Comparison of ENCODE assay signal across 32 cellular contexts in genomic region chr9:108865037-108865436, GRCh38. TPM values are rescaled to one million over a fixed set of nuclear protein-coding genes. Genes with fewer than 3 reads are reported as not detected.
"Had no signal": no experiment of that assay in that cellular context is flagged by ENCODE, and none has a peak within 500 bp of the region (broad histone marks: within the 10 kb centered on the region; RNA-seq: fewer than 3 reads in every experiment).

No MANE protein-coding gene starts in this region.

- H3K27ac Mint-ChIP-seq: activated B cell treated with CpG ODN at 0.5 μM for 24 hours; activated CD4-positive, alpha-beta T cell treated with anti-CD3 and anti-CD28 coated beads for 36 hours; activated naive CD8-positive, alpha-beta T cell treated with anti-CD3 and anti-CD28 coated beads for 36 hours; dendritic cell treated with granulocyte-macrophage colony-stimulating factor and Interleukin-4, amounts not matched to agents 40 ng/mL and 50 ng/mL, for 4 days; natural killer cell treated with Interleukin-12 subunit alpha and Interleukin-12 subunit beta and Interleukin-15 and Interleukin-18, amount 100 ng/mL, for 72 hours; stimulated activated memory B cell treated with anti-CD40 and anti-IgM and Interleukin-4, amounts not matched to agents 10 μg/mL and 1 μg/mL and 100 μg/mL, for 72 hours; T-helper 1 cell treated with Interleukin-12 subunit alpha and Interleukin-12 subunit beta and Interleukin-4 antibody, amounts not matched to agents 30 μg/mL and 1 μg/mL, for 36 hours had no signal

- H3K4me1 Mint-ChIP-seq: activated B cell treated with CpG ODN at 0.5 μM for 24 hours; activated CD4-positive, alpha-beta T cell treated with anti-CD3 and anti-CD28 coated beads for 36 hours; activated naive CD8-positive, alpha-beta T cell treated with anti-CD3 and anti-CD28 coated beads for 36 hours; stimulated activated memory B cell treated with anti-CD40 and anti-IgM and Interleukin-4, amounts not matched to agents 10 μg/mL and 1 μg/mL and 100 μg/mL, for 72 hours had no signal

- H3K27me3 Mint-ChIP-seq: activated B cell treated with CpG ODN at 0.5 μM for 24 hours; activated CD4-positive, alpha-beta T cell treated with anti-CD3 and anti-CD28 coated beads for 36 hours; activated naive CD8-positive, alpha-beta T cell treated with anti-CD3 and anti-CD28 coated beads for 36 hours; dendritic cell treated with granulocyte-macrophage colony-stimulating factor and Interleukin-4, amounts not matched to agents 40 ng/mL and 50 ng/mL, for 4 days; natural killer cell treated with Interleukin-12 subunit alpha and Interleukin-12 subunit beta and Interleukin-15 and Interleukin-18, amount 100 ng/mL, for 72 hours; stimulated activated memory B cell treated with anti-CD40 and anti-IgM and Interleukin-4, amounts not matched to agents 10 μg/mL and 1 μg/mL and 100 μg/mL, for 72 hours had no signal

- DNase-seq: activated B cell treated with CpG ODN at 0.5 μM for 24 hours; activated CD4-positive, alpha-beta T cell treated with anti-CD3 and anti-CD28 coated beads for 36 hours; activated CD4-positive, alpha-beta T cell treated with anti-CD3 and anti-CD28 coated beads, Interleukin-2, amount 50 U/mL, for 4 hours; activated CD8-positive, alpha-beta memory T cell treated with anti-CD3 and anti-CD28 coated beads, Interleukin-2, amount 50 U/mL, for 48 hours; activated naive CD4-positive, alpha-beta T cell treated with Interleukin-2 at 50 U/mL for 16 hours; activated naive CD8-positive, alpha-beta T cell treated with anti-CD3 and anti-CD28 coated beads for 36 hours; activated T-cell treated with anti-CD3 and anti-CD28 coated beads, Interleukin-2, amount 50 U/mL, for 4 hours; amniotic stem cell; effector CD4-positive, alpha-beta T cell; foreskin keratinocyte; kidney; left lung; midbrain; right lobe of liver; small intestine; stimulated activated CD4-positive, alpha-beta T cell treated with anti-CD3 and anti-CD28 coated beads, Interleukin-2, amount 100 ng/mL, for 24 hours; stomach; T1000; trophoblast cell; uterus had no signal

- H3K4me3 Mint-ChIP-seq: activated B cell treated with CpG ODN at 0.5 μM for 24 hours; activated CD4-positive, alpha-beta T cell treated with anti-CD3 and anti-CD28 coated beads for 36 hours; activated naive CD8-positive, alpha-beta T cell treated with anti-CD3 and anti-CD28 coated beads for 36 hours; activated T-cell treated with anti-CD3 and anti-CD28 coated beads, Interleukin-2, amount 50 U/mL, for 4 hours; dendritic cell treated with granulocyte-macrophage colony-stimulating factor and Interleukin-4, amounts not matched to agents 40 ng/mL and 50 ng/mL, for 4 days; natural killer cell treated with Interleukin-12 subunit alpha and Interleukin-12 subunit beta and Interleukin-15 and Interleukin-18, amount 100 ng/mL, for 72 hours; stimulated activated memory B cell treated with anti-CD40 and anti-IgM and Interleukin-4, amounts not matched to agents 10 μg/mL and 1 μg/mL and 100 μg/mL, for 72 hours; T-helper 1 cell treated with Interleukin-12 subunit alpha and Interleukin-12 subunit beta and Interleukin-4 antibody, amounts not matched to agents 30 μg/mL and 1 μg/mL, for 36 hours had no signal

- ATAC-seq: activated CD4-positive, alpha-beta T cell treated with anti-CD3 and anti-CD28 coated beads for 36 hours; activated T-cell treated with anti-CD3 and anti-CD28 coated beads, Interleukin-2, amount 50 U/mL, for 4 hours; foreskin keratinocyte; left lung; stimulated activated memory B cell treated with anti-CD40 and anti-IgM and Interleukin-4, amounts not matched to agents 10 μg/mL and 1 μg/mL and 100 μg/mL, for 72 hours had no signal

- FAIRE-seq: endometrium, kidney, small intestine had no signal

- H3K9me3 Mint-ChIP-seq: activated B cell treated with CpG ODN at 0.5 μM for 24 hours; activated naive CD8-positive, alpha-beta T cell treated with anti-CD3 and anti-CD28 coated beads for 36 hours; activated T-cell treated with anti-CD3 and anti-CD28 coated beads, Interleukin-2, amount 50 U/mL, for 4 hours; dendritic cell treated with granulocyte-macrophage colony-stimulating factor and Interleukin-4, amounts not matched to agents 40 ng/mL and 50 ng/mL, for 4 days; natural killer cell treated with Interleukin-12 subunit alpha and Interleukin-12 subunit beta and Interleukin-15 and Interleukin-18, amount 100 ng/mL, for 72 hours; stimulated activated memory B cell treated with anti-CD40 and anti-IgM and Interleukin-4, amounts not matched to agents 10 μg/mL and 1 μg/mL and 100 μg/mL, for 72 hours; T-helper 1 cell treated with Interleukin-12 subunit alpha and Interleukin-12 subunit beta and Interleukin-4 antibody, amounts not matched to agents 30 μg/mL and 1 μg/mL, for 36 hours had no signal

RNA-seq across cellular contexts. Expression of gene ACTL7A, which starts 3.0 kb away (rescaled TPM):
- total RNA-seq: activated B cell treated with CpG ODN at 0.5 μM for 24 hours; activated CD4-positive, alpha-beta T cell treated with anti-CD3 and anti-CD28 coated beads for 36 hours; activated CD8-positive, alpha-beta memory T cell treated with anti-CD3 and anti-CD28 coated beads for 36 hours; activated naive CD8-positive, alpha-beta T cell treated with anti-CD3 and anti-CD28 coated beads for 36 hours; activated T-cell treated with anti-CD3 and anti-CD28 coated beads, Interleukin-2, amount 50 U/mL, for 4 hours; chondrocyte; epithelial cell of proximal tubule; fibroblast of lung; foreskin keratinocyte; glomerular endothelial cell; kidney; left lung; natural killer cell treated with Interleukin-12 subunit alpha and Interleukin-12 subunit beta and Interleukin-15 and Interleukin-18, amount 100 ng/mL, for 72 hours; osteocyte; right lobe of liver; stomach; temporal lobe; uterus had no signal

RNA-seq across cellular contexts. Expression of gene ACTL7B, which starts 9.3 kb away (rescaled TPM):
- total RNA-seq: activated CD4-positive, alpha-beta T cell treated with anti-CD3 and anti-CD28 coated beads for 36 hours; activated CD8-positive, alpha-beta memory T cell treated with anti-CD3 and anti-CD28 coated beads for 36 hours; activated naive CD8-positive, alpha-beta T cell treated with anti-CD3 and anti-CD28 coated beads for 36 hours; chondrocyte; epithelial cell of proximal tubule; fibroblast of lung; foreskin keratinocyte; glomerular endothelial cell; kidney; left lung; natural killer cell treated with Interleukin-12 subunit alpha and Interleukin-12 subunit beta and Interleukin-15 and Interleukin-18, amount 100 ng/mL, for 72 hours; osteocyte; right lobe of liver; stomach; temporal lobe; uterus had no signal
